Comparison of ENCODE assay signal across 10 cellular contexts in the genomic region with DNA sequence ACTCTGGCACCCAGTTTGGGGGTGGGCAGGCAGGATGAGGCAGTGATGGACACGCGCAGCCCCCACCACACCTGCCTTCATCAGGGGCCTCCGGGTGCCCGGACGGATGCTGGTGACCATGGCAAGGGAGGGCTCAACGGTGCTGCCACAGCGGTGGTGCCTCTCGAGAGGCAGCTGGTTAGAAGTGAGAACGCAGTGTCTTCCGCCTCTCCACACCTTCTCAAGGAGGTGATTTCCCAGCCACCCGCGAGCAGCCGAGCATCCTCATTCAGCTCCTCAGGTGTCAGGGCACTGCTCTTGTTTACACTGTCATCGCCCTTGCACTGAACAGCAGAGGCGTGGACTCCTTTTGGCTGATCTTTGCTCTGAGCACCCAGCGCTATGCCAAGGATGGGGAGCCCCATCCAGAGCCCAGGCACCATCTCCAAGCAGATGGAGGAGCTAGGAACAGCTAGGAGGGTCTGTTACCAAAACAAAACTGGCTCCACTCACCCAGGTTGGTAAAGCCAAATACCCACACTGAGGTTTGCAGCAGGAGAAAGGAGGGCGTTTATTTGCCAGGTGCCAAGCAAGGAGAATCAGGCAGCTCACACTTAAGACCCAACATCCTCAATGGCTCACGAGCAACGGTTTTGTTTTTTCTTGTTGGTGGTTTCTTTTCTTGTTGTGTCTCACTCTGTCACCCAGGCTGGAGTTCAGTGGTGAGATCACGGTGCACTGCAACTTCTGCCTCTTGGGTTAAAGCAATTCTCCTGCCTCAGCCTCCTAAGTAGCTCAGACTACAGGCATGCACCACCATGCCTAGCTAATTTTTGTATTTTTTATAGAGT.
A peak's percentile ranks its signal among the peaks of the same experiment; 100 is the strongest.
DNase-seq lines count a peak whose midpoint lies in the region; ATAC-seq lines count a peak whose summit lies in the region.
"Had no signal": no experiment of that assay in that cellular context is flagged by ENCODE, and none has a peak within 500 bp of the region (broad histone marks: within the 10 kb centered on the region; RNA-seq: fewer than 3 reads in every experiment).

No MANE protein-coding gene starts in this region.

- peaks cover under 1% of the 10 kb centered on the region for H3K27me3 Mint-ChIP-seq in T-helper 2 cell treated with Interferon-gamma antibody and Interleukin-4, amounts not matched to agents 5 μg/mL and 100 μg/mL, for 36 hours (ENCODE audit: low read depth)

- DNase-seq in T-helper 2 cell treated with Interferon-gamma antibody and Interleukin-4, amounts not matched to agents 5 μg/mL and 100 μg/mL, for 36 hours (ENCODE audit: low spot score), result peak; percentile 49
- DNase-seq in activated T-helper 1 cell treated with Interleukin-2 at 50 U/mL for 16 hours (ENCODE audit: low read depth) (peak; percentile 56), A172 (ENCODE audit: low spot score) (no peak), islet precursor cell (no peak), COR-L47 (lab: John Stamatoyannopoulos, UW) (no peak)
- peak; percentile 34 to 44 for DNase-seq in stimulated activated CD4-positive, alpha-beta T cell treated with anti-CD3 and anti-CD28 coated beads, Interleukin-12 subunit alpha, Interleukin-12 subunit beta, amount 100 ng/mL, for 24 hours (ENCODE audit: low read depth in 2 of 2)
- peak; percentile 39 for DNase-seq in stimulated activated naive CD8-positive, alpha-beta T cell treated with anti-CD3 and anti-CD28 coated beads, Interleukin-15, Interleukin-2, amounts not matched to agents 100 U/mL and 50 U/mL, for 24 hours
- DNase-seq: hippocampal formation, NCI-H1694 treated with DMSO at 0.1 percent for 48 hours had no signal

- ATAC-seq in stimulated activated naive CD8-positive, alpha-beta T cell treated with anti-CD3 and anti-CD28 coated beads, Interleukin-15, Interleukin-2, amounts not matched to agents 100 U/mL and 50 U/mL, for 24 hours, result peak; percentile 64
- ATAC-seq in HG03520 (IDR thresholded peaks at IDR 0.05; ENCODE audit: unreplicated experiment), result no peak

- H3K36me3 Mint-ChIP-seq in T-helper 2 cell treated with Interferon-gamma antibody and Interleukin-4, amounts not matched to agents 5 μg/mL and 100 μg/mL, for 36 hours (ENCODE audit: low read depth), result no peaks in the 10 kb centered on the region

- H3K27ac Mint-ChIP-seq in T-helper 2 cell treated with Interferon-gamma antibody and Interleukin-4, amounts not matched to agents 5 μg/mL and 100 μg/mL, for 36 hours, result peak overlapping the region; percentile 83

- H3K9me3 Mint-ChIP-seq in T-helper 2 cell treated with Interferon-gamma antibody and Interleukin-4, amounts not matched to agents 5 μg/mL and 100 μg/mL, for 36 hours, result no peaks in the 10 kb centered on the region

- peaks cover 14% of the 10 kb centered on the region for H3K4me1 Mint-ChIP-seq in T-helper 2 cell treated with Interferon-gamma antibody and Interleukin-4, amounts not matched to agents 5 μg/mL and 100 μg/mL, for 36 hours (ENCODE audit: low read depth)

- peak overlapping the region; percentile 54 for H3K4me3 Mint-ChIP-seq in T-helper 2 cell treated with Interferon-gamma antibody and Interleukin-4, amounts not matched to agents 5 μg/mL and 100 μg/mL, for 36 hours

Comparison
In these comparisons a context has a peak if more than half of its experiments do, and no peak if none do; other contexts are left out.
1. DNase-seq: peak in T-helper 2 cell treated with Interferon-gamma antibody and Interleukin-4, amounts not matched to agents 5 μg/mL and 100 μg/mL, for 36 hours (single experiment), activated T-helper 1 cell treated with Interleukin-2 at 50 U/mL for 16 hours (single experiment), stimulated activated CD4-positive, alpha-beta T cell treated with anti-CD3 and anti-CD28 coated beads, Interleukin-12 subunit alpha, Interleukin-12 subunit beta, amount 100 ng/mL, for 24 hours (2 of 2) and stimulated activated naive CD8-positive, alpha-beta T cell treated with anti-CD3 and anti-CD28 coated beads, Interleukin-15, Interleukin-2, amounts not matched to agents 100 U/mL and 50 U/mL, for 24 hours (single experiment); none in A172 (single experiment), islet precursor cell (single experiment) and COR-L47 (single experiment).